Comparison of ENCODE assay signal across 2 cellular contexts in the genomic region with DNA sequence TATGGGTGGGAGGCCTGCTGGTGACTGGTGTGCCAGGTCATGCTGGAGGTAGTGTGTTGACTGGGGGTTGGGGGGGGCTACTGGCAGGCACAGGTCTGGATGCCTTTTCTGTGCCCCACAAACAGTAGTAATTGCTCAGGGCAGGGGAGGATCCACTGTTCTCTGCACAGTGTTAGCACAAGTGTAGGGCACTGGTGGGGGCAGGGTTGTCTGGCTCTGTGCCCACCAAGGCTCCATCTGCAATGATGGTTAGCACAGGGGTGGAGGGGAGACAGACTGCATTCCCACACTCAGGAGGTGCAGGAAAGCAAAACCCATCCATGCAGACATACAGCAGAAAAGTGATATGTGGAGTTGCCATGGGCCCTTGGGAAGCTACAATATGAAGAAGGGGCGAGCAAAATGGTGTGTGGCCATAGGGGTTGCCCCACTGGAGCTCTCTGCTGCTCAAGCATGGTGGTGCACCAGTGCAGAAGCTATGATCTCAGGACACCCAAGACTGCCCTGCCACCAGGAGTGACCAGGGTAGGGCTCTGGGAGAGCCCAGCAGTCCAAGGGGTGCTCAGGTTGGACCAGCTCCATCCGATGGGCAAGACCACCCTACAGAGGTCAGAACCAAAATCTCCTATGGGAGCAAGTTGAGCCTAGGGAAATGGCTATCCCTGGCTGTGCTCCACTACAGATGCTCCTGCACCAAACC.
TF ChIP-seq lines count a peak whose summit lies in the region.

No MANE protein-coding gene starts in this region.

TF ChIP-seq in IMR-90, 13 proteins besides CTCF, POLR2A, EP300 and RAD21:
- TF ChIP-seq, protein P1, sequence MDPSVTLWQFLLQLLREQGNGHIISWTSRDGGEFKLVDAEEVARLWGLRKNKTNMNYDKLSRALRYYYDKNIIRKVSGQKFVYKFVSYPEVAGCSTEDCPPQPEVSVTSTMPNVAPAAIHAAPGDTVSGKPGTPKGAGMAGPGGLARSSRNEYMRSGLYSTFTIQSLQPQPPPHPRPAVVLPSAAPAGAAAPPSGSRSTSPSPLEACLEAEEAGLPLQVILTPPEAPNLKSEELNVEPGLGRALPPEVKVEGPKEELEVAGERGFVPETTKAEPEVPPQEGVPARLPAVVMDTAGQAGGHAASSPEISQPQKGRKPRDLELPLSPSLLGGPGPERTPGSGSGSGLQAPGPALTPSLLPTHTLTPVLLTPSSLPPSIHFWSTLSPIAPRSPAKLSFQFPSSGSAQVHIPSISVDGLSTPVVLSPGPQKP (IDR thresholded peaks at IDR 0.05; ENCODE audit: borderline replicate concordance, low read depth, low read length) = no peak
- TF ChIP-seq RFX5 (IDR thresholded peaks at IDR 0.05; ENCODE audit: low read depth, low read length) (no peak), MAZ (IDR thresholded peaks at IDR 0.05; ENCODE audit: borderline replicate concordance, low read depth, low read length) (no peak), BHLHE40 (IDR thresholded peaks at IDR 0.05; ENCODE audit: low read depth, low read length) (no peak), SMC3 (IDR thresholded peaks at IDR 0.05; ENCODE audit: low read depth, low read length) (no peak), CHD1 (IDR thresholded peaks at IDR 0.05; ENCODE audit: low read depth, low read length) (no peak), CEBPB (IDR thresholded peaks at IDR 0.05; ENCODE audit: low read depth, low read length) (no peak), MXI1 (IDR thresholded peaks at IDR 0.05; ENCODE audit: borderline replicate concordance, low read depth, low read length) (no peak), RCOR1 (IDR thresholded peaks at IDR 0.05; ENCODE audit: insufficient replicate concordance, low read length) (no peak), NFE2L2 (IDR thresholded peaks at IDR 0.05; ENCODE audit: low read depth, low read length) (no peak), FOS (IDR thresholded peaks at IDR 0.05; ENCODE audit: low read depth, low read length) (no peak)
- TF ChIP-seq, protein P2, sequence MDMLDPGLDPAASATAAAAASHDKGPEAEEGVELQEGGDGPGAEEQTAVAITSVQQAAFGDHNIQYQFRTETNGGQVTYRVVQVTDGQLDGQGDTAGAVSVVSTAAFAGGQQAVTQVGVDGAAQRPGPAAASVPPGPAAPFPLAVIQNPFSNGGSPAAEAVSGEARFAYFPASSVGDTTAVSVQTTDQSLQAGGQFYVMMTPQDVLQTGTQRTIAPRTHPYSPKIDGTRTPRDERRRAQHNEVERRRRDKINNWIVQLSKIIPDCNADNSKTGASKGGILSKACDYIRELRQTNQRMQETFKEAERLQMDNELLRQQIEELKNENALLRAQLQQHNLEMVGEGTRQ (IDR thresholded peaks at IDR 0.05; ENCODE audit: low read depth, low read length) = no peak

TF ChIP-seq in H1, 55 proteins besides CTCF, POLR2A, EP300 and RAD21:
- TF ChIP-seq, protein P3, sequence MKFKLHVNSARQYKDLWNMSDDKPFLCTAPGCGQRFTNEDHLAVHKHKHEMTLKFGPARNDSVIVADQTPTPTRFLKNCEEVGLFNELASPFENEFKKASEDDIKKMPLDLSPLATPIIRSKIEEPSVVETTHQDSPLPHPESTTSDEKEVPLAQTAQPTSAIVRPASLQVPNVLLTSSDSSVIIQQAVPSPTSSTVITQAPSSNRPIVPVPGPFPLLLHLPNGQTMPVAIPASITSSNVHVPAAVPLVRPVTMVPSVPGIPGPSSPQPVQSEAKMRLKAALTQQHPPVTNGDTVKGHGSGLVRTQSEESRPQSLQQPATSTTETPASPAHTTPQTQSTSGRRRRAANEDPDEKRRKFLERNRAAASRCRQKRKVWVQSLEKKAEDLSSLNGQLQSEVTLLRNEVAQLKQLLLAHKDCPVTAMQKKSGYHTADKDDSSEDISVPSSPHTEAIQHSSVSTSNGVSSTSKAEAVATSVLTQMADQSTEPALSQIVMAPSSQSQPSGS (IDR thresholded peaks at IDR 0.05; ENCODE audit: low read length) = no peak
- TF ChIP-seq BACH1 (IDR thresholded peaks at IDR 0.05; ENCODE audit: low read length) (no peak), CBX8 (IDR thresholded peaks at IDR 0.05; ENCODE audit: borderline replicate concordance, low read depth, low read length) (no peak), NRF1 (IDR thresholded peaks at IDR 0.05; ENCODE audit: low read depth, low read length) (no peak), CBX5 (IDR thresholded peaks at IDR 0.05; ENCODE audit: low read depth, low read length) (no peak), EZH2 (IDR thresholded peaks at IDR 0.05; ENCODE audit: low read depth, low read length, severe bottlenecking) (no peak), SIRT6 (IDR thresholded peaks at IDR 0.05; ENCODE audit: low read length) (no peak), TCF12 (IDR thresholded peaks at IDR 0.05; ENCODE audit: low read depth, low read length) (no peak), CTBP2 (IDR thresholded peaks at IDR 0.05; ENCODE audit: borderline replicate concordance, insufficient read depth, insufficient read length, low read length) (no peak), SIN3A (conservative IDR thresholded peaks at IDR 0.05 in 1 of 2, IDR thresholded peaks at IDR 0.05 in 1 of 2; ENCODE audit: low read depth in 1 of 2, low read length in 2 of 2) (no peak), SP4 (IDR thresholded peaks at IDR 0.05; ENCODE audit: low read length) (no peak)
